21 cellular contexts compared by ENCODE assay signal in genomic region chr17:55388842-55389241, GRCh38. TPM values are rescaled to one million over a fixed set of nuclear protein-coding genes. Genes with fewer than 3 reads are reported as not detected.
DNase-seq lines count a peak whose midpoint lies in the region; ATAC-seq, FAIRE-seq and TF ChIP-seq lines count a peak whose summit lies in the region.
"Had no signal": no experiment of that assay in that cellular context is flagged by ENCODE, and none has a peak within 500 bp of the region (broad histone marks: within the 10 kb centered on the region; RNA-seq: fewer than 3 reads in every experiment).

No MANE protein-coding gene starts in this region.

- no peaks in the 10 kb centered on the region for H4K20me1 ChIP-seq in K562 (replicated peaks; ENCODE audit: control insufficient read depth, insufficient read depth, low read length)
- no peaks in the 10 kb centered on the region for H4K20me1 ChIP-seq in osteoblast (ENCODE audit: insufficient read depth, low read length)

- H3K79me2 ChIP-seq in K562 (ENCODE audit: control insufficient read depth, insufficient read depth, low read length) (no peaks in the 10 kb centered on the region), osteoblast (ENCODE audit: insufficient read depth, low read length) (no peaks in the 10 kb centered on the region)

- no peaks in the 10 kb centered on the region for H3K27me3 ChIP-seq in K562 (ENCODE audit: control insufficient read depth in 2 of 2, insufficient read depth in 2 of 2, low read length in 2 of 2)
- no peaks in the 10 kb centered on the region for H3K27me3 ChIP-seq in heart left ventricle
- H3K27me3 ChIP-seq in osteoblast (ENCODE audit: insufficient read depth, low read length), result no peaks in the 10 kb centered on the region
- no peaks in the 10 kb centered on the region for H3K27me3 ChIP-seq in vagina
- H3K27me3 ChIP-seq: SJSA1 had no signal

- intact Hi-C loops in K562 (cut with micrococcal nuclease) (no loop called here), heart left ventricle (cut with DNase I) (no loop called here), vagina (cut with DNase I) (no loop called here)

- no peak overlapping the region for H3K4me3 ChIP-seq in K562
- no peak overlapping the region for H3K4me3 ChIP-seq in heart left ventricle
- no peak overlapping the region for H3K4me3 ChIP-seq in osteoblast (ENCODE audit: insufficient read depth, low read length)
- no peak overlapping the region for H3K4me3 ChIP-seq in vagina
- H3K4me3 ChIP-seq: HAP-1, SJSA1 had no signal

- WGBS in K562 (ENCODE audit: insufficient coverage, low coverage, missing lambda C conversion rate), result 56% methylated on average over 3 of the region's 3 CpGs
- WGBS in heart left ventricle, 4 donors, result 31 to 44% (median 38%) methylated on average over 3 of the region's 3 CpGs

- H3K4me2 ChIP-seq in K562 (ENCODE audit: insufficient read depth, low read length), result no peak overlapping the region
- H3K4me2 ChIP-seq in osteoblast (ENCODE audit: insufficient read depth, low read length), result no peak overlapping the region
- H3K4me2 ChIP-seq: KMS-11 had no signal

- no peak overlapping the region for H3K4me3 Mint-ChIP-seq in T-cell

- H3K9me3 ChIP-seq in K562 (replicated peaks; ENCODE audit: control insufficient read depth, insufficient read depth, low read depth, low read length), result no peaks in the 10 kb centered on the region
- H3K9me3 ChIP-seq in heart left ventricle, result no peaks in the 10 kb centered on the region
- H3K9me3 ChIP-seq in osteoblast (ENCODE audit: low read depth, low read length), result no peaks in the 10 kb centered on the region
- H3K9me3 ChIP-seq in vagina, result no peaks in the 10 kb centered on the region
- H3K9me3 ChIP-seq: Caco-2, HAP-1, SJSA1 had no signal

- H3K36me3 ChIP-seq in K562 (ENCODE audit: control insufficient read depth, insufficient read depth, low read length) (peaks cover 3% of the 10 kb centered on the region; the same call in 1 of the 3 replicates), heart left ventricle (peaks cover 0 to 22% (median 9%) of the 10 kb centered on the region in 9 donors), osteoblast (ENCODE audit: insufficient read depth, low read length) (no peaks in the 10 kb centered on the region), vagina (no peaks in the 10 kb centered on the region)
- H3K36me3 ChIP-seq: SJSA1 had no signal

- H3K9me3 Mint-ChIP-seq in T-cell, result no peaks in the 10 kb centered on the region

- TF ChIP-seq CTCF in K562 (IDR thresholded peaks at IDR 0.05 in 2 of 3, conservative IDR thresholded peaks at IDR 0.05 in 1 of 3; ENCODE audit: insufficient read depth in 2 of 3, low read depth in 1 of 3, low read length in 3 of 3) (no peak), heart left ventricle (IDR thresholded peaks at IDR 0.05) (no peak), osteoblast (IDR thresholded peaks at IDR 0.05; ENCODE audit: extremely low read depth, low read depth, low read length) (no peak), vagina (IDR thresholded peaks at IDR 0.05) (no peak)

- ATAC-seq in K562 (peak; percentile 23; the same call in 2 of the 3 replicates), heart left ventricle (peak in 3 of 4 donors; percentile 16 to 64 (median 33)), T-cell (replicated peaks in 1 of 4) (no peak), HG02885 (IDR thresholded peaks at IDR 0.05; ENCODE audit: poor library complexity, unreplicated experiment) (no peak), HG03520 (IDR thresholded peaks at IDR 0.05; ENCODE audit: unreplicated experiment) (no peak)
- ATAC-seq: PC-3 had no signal

- TF ChIP-seq EP300 in K562 (IDR thresholded peaks at IDR 0.05; ENCODE audit: low read length), result no peak

- H3K4me1 ChIP-seq in K562 (replicated peaks in 1 of 2; ENCODE audit: control insufficient read depth in 2 of 2, insufficient read depth in 2 of 2, low read length in 2 of 2), result peaks cover 0 to 7% of the 10 kb centered on the region in 2 experiments; a peak in 3 of 5 replicates
- peaks cover 0 to 16% (median 0%) of the 10 kb centered on the region in 12 donors for H3K4me1 ChIP-seq in heart left ventricle
- H3K4me1 ChIP-seq in osteoblast (ENCODE audit: insufficient read depth, low read length), result no peaks in the 10 kb centered on the region
- H3K4me1 ChIP-seq in vagina, result no peaks in the 10 kb centered on the region
- H3K4me1 ChIP-seq: Caco-2, HAP-1, SJSA1 had no signal

- H3K36me3 Mint-ChIP-seq in T-cell, result peaks cover 3% of the 10 kb centered on the region

- DNase-seq in Ammon's horn (ENCODE audit: low spot score) (peak; percentile 57), K562 (ENCODE audit: extremely low read depth in 1 of 4, low spot score in 3 of 4) (no peak), heart left ventricle (no peak), osteoblast (ENCODE audit: insufficient read length, low spot score, missing footprints) (peak; percentile 14), vagina (ENCODE audit: extremely low spot score in 2 of 2) (no peak), T-cell (no peak)
- DNase-seq: ACHN, AML-193, Caco-2, DMS53, NCI-H1048, NCI-H1436 treated with DMSO at 0.1 percent for 48 hours, NCI-H2081, NCI-H748 treated with DMSO at 0.1 percent for 48 hours, PC-3 had no signal

- no peaks in the 10 kb centered on the region for H3K4me1 Mint-ChIP-seq in T-cell

- no peak for TF ChIP-seq RAD21 in K562 (CRISPR knock-in tag; conservative IDR thresholded peaks at IDR 0.05 in 1 of 2, IDR thresholded peaks at IDR 0.05 in 1 of 2)

- H3K9me1 ChIP-seq in K562 (ENCODE audit: control insufficient read depth, insufficient read depth, low read length), result no peaks in the 10 kb centered on the region

- no TSS peak for BruUV-seq in K562 (replicated peaks; lab: Mats Ljungman, UMichigan)

- CTCF ChIA-PET in K562 (lab: Yijun Ruan, JAX; ENCODE audit: low intra/inter-chr PET ratio) (no interaction called here), T-cell (lab: Charles Lee) (no interaction called here)

- POLR2A ChIA-PET in K562 (lab: Yijun Ruan, JAX) (interaction anchor here (0.9 to 1.6 kb wide), 3 partner anchors 11 to 18 kb away, joined by 4 to 5 read pairs (median 5); no protein-coding TSS in a partner anchor), T-cell (lab: Charles Lee) (no interaction called here)

- TF ChIP-seq POLR2A in K562 (conservative IDR thresholded peaks at IDR 0.05), result no peak
- TF ChIP-seq POLR2A in heart left ventricle (IDR thresholded peaks at IDR 0.05), result no peak
- no peak for TF ChIP-seq POLR2A in vagina (IDR thresholded peaks at IDR 0.05)

- H3K9ac ChIP-seq in K562 (ENCODE audit: insufficient read depth in 1 of 2, low read depth in 2 of 2, low read length in 2 of 2), result no peak overlapping the region
- H3K9ac ChIP-seq: KMS-11 had no signal

- in situ Hi-C loops in K562 (cut with MboI), result no loop called here

- H3K27ac Mint-ChIP-seq in T-cell, result no peak overlapping the region

- H2AFZ ChIP-seq in K562 (ENCODE audit: low read depth, low read length) (peak overlapping the region; percentile 57; the same call in 1 of the 2 replicates), osteoblast (ENCODE audit: low read length) (no peak overlapping the region)

- H3K27ac ChIP-seq in K562 (ENCODE audit: extremely low read depth, low read depth, low read length) (no peak overlapping the region), heart left ventricle (no peak overlapping the region), osteoblast (ENCODE audit: low read depth, low read length) (no peak overlapping the region), vagina (no peak overlapping the region)
- H3K27ac ChIP-seq: KMS-11, RWPE1, SJSA1 had no signal

- no peak for FAIRE-seq in K562 (lab: Jason Lieb, UNC)

- no peaks in the 10 kb centered on the region for H3K27me3 Mint-ChIP-seq in T-cell

TF ChIP-seq in K562, 482 proteins besides CTCF, POLR2A, EP300 and RAD21 (continues in another document):
- TF ChIP-seq ZNF174 (CRISPR knock-in tag; IDR thresholded peaks at IDR 0.05), result no peak
- no peak for TF ChIP-seq ZNF175 (CRISPR knock-in tag; IDR thresholded peaks at IDR 0.05; ENCODE audit: low read depth)
- TF ChIP-seq ELF4 (CRISPR knock-in tag; IDR thresholded peaks at IDR 0.05), result no peak
- TF ChIP-seq ADNP (tag; IDR thresholded peaks at IDR 0.05), result no peak
- no peak for TF ChIP-seq GMEB1 (CRISPR knock-in tag; IDR thresholded peaks at IDR 0.05)
- no peak for TF ChIP-seq PCBP1 (IDR thresholded peaks at IDR 0.05; ENCODE audit: low read depth, low read length, poor library complexity, severe bottlenecking)
- TF ChIP-seq GTF2F1 (IDR thresholded peaks at IDR 0.05; ENCODE audit: low read depth, low read length), result no peak

RNA-seq across cellular contexts. Expression of gene MMD, which starts 32.8 kb away (rescaled TPM):
- total RNA-seq in K562 (2011; cell fraction: chromatin; rRNA removed; ENCODE audit: low replicate concordance), result 16.5 and 29.7 TPM in 2 replicates
- total RNA-seq in K562 (2011; cell fraction: nucleolus; rRNA removed), result 11.6 and 13.0 TPM in 2 replicates
- total RNA-seq in K562 (2011; cell fraction: nucleoplasm; rRNA removed), result 17.2 and 29.8 TPM in 2 replicates
- total RNA-seq in K562 (2014; rRNA removed), result 6.7 and 11.0 TPM in 2 replicates
- 10.7 and 11.7 TPM in 2 replicates for total RNA-seq in K562 (2014; rRNA removed; fragmentation: Illumina TruSeq; extraction: Trizol)
- 7.3 and 8.8 TPM in 2 replicates for total RNA-seq in K562 (2015; rRNA removed; fragmentation: Illumina TruSeq; extraction: Trizol)
- total RNA-seq in K562 (2021), result 15.2 TPM in 2 replicates
- 17.7 and 18.9 TPM in 2 replicates for polyA plus RNA-seq in K562 (2011; rRNA removed)
- 9.2 and 11.6 TPM in 2 replicates for polyA plus RNA-seq in K562 (2011; cell fraction: cytosol; rRNA removed)
- polyA plus RNA-seq in K562 (2011; cell fraction: nucleus; rRNA removed), result 12.3 and 13.0 TPM in 2 replicates
- 8.0 and 11.8 TPM in 2 replicates for polyA plus RNA-seq in K562 (2012)
- 9.6 and 11.1 TPM in 2 replicates for polyA plus RNA-seq in K562 (2014; fragmentation: Illumina TruSeq; extraction: Trizol)
- polyA plus RNA-seq in K562 (2014; fragmentation: Nextera tagmentation; extraction: Ambion mirVana), result 1 to 10 TPM; 3.1 to 4.0 TPM
- 11.5 and 12.6 TPM in 2 replicates for polyA plus RNA-seq in K562 (2014; rRNA removed)
- 14.3 TPM in 2 replicates for polyA minus RNA-seq in K562 (2011; rRNA and poly(A)+ RNA removed)
- polyA minus RNA-seq in K562 (2011; cell fraction: cytosol; rRNA and poly(A)+ RNA removed), result 3.5 and 7.0 TPM in 2 replicates
- 9.4 and 13.0 TPM in 2 replicates for polyA minus RNA-seq in K562 (2011; cell fraction: nucleus; rRNA and poly(A)+ RNA removed)
- 10 to 100 TPM in 8 of 9 donors, 1 to 10 TPM in 1; 8.8 to 25.0 (median 12.5) TPM for total RNA-seq in heart left ventricle
- polyA plus RNA-seq in heart left ventricle, result 1 to 10 TPM; 8.2 to 9.6 TPM
- 6.5 and 8.5 TPM in 2 replicates for total RNA-seq in osteoblast
- 16.7 TPM for total RNA-seq in vagina
- 10 to 100 TPM; 12.8 to 26.3 (median 17.5) TPM for total RNA-seq in T-cell

Comparison
In these comparisons a context has a peak if more than half of its experiments do, and no peak if none do; other contexts are left out.
1. DNase-seq: peak in Ammon's horn (single experiment) and osteoblast (single experiment); none in K562 (0 of 4), heart left ventricle (0 of 5), vagina (0 of 2) and T-cell (0 of 34).
2. ATAC-seq: peak in K562 (single experiment) and heart left ventricle (3 of 4); none in T-cell (0 of 4), HG02885 (single experiment) and HG03520 (single experiment).